1 cellular context compared by ENCODE assay signal in the genomic region with DNA sequence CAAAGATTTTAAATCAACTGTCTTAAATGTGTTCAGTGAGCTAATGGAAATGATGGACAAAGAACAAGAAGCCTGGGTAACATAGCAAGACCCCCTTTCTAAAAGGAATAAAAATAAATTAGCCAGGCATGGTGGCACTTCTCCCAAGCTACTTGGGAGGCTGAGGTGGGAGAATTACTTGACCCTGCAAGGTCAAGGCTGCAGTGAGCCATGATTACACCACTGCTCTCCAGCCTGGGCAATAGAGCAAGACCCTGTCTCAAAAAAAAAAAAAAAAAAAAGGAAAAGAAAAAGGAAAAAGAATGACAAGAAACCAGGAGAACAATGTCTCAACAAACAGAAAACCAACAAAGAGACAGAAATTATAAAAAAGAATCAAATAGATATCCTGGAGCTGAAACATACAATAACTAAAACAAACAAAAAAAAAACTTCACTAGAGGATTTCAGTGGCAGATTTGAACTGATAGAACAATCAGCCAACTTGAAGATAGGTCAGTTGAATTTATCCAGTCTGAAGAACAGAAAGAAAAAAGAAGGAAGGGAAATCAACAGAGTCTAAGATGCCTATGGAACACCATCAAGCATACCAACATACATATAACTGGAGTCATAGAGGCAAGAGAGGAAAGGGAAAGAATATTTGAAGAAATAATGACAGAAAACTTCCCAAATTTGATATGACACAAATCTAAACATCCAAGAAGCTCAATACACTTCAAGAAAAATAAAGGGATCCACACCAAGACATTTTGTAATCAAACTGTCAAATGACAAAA.
TF ChIP-seq lines count a peak whose summit lies in the region.

No MANE protein-coding gene starts in this region.

TF ChIP-seq in HepG2, 621 proteins besides CTCF, POLR2A, EP300 and RAD21:
- TF ChIP-seq ZNF670 (CRISPR knock-in tag; IDR thresholded peaks at IDR 0.05; ENCODE audit: borderline replicate concordance) (no peak), ZNF121 (CRISPR knock-in tag; IDR thresholded peaks at IDR 0.05) (peak; percentile 78)
